20 cellular contexts compared by ENCODE assay signal in the genomic region with DNA sequence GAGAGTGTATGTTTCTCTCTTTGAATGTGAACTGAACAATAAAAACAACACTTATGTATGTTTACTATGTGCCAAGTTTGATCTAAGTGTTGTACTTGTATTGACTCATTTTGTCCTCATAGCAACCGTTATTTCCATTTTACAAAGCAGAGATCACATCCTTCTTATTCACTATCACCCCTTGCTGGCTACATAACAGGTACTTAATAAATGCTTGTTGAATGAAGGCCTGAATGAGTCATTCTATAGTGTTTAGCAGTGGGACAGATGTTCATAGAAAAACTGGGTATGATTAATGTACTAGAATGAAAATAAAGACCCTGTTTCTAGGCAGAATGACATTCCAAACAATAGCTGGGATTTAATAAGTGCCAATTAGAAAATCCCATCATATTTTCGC.
DNase-seq lines count a peak whose midpoint lies in the region; ATAC-seq and TF ChIP-seq lines count a peak whose summit lies in the region.
"Had no signal": no experiment of that assay in that cellular context is flagged by ENCODE, and none has a peak within 500 bp of the region (broad histone marks: within the 10 kb centered on the region; RNA-seq: fewer than 3 reads in every experiment).

No MANE protein-coding gene starts in this region.

- ATAC-seq in GM18505 (IDR thresholded peaks at IDR 0.05; ENCODE audit: unreplicated experiment) (no peak), GM19351 (IDR thresholded peaks at IDR 0.05; ENCODE audit: unreplicated experiment) (no peak)
- ATAC-seq: gastroesophageal sphincter had no signal

- no peak for TF ChIP-seq CTCF in astrocyte of the spinal cord (IDR thresholded peaks at IDR 0.05; ENCODE audit: low read depth, low read length)

- no peak overlapping the region for H3K4me3 ChIP-seq in astrocyte of the spinal cord (ENCODE audit: low read depth, low read length)
- H3K4me3 ChIP-seq: gastroesophageal sphincter, HAP-1, tibial artery had no signal

- in situ Hi-C loops in astrocyte of the spinal cord (cut with HindIII; ENCODE audit: low sequenced_read_pairs) = no loop called here

- no peak for TF ChIP-seq POLR2A in GM18505 (IDR thresholded peaks at IDR 0.05; ENCODE audit: borderline replicate concordance, extremely low read depth, insufficient read depth, insufficient read length)

- DNase-seq in EL (peak; percentile 17), NCI-H2227 treated with DMSO at 0.1 percent for 48 hours (lab: John Stamatoyannopoulos, UW) (peak; percentile 73), astrocyte of the spinal cord (ENCODE audit: low read depth, low spot score) (peak; percentile 42), iris pigment epithelial cell (ENCODE audit: low read depth) (peak; percentile 76), SK-N-DZ (ENCODE audit: low spot score) (no peak), cortex of kidney (lab: John Stamatoyannopoulos, UW) (no peak)
- DNase-seq: activated CD8-positive, alpha-beta memory T cell treated with anti-CD3 and anti-CD28 coated beads for 24 hours; activated naive CD4-positive, alpha-beta T cell treated with Interleukin-2 at 50 U/mL for 16 hours; activated T-cell treated with anti-CD3 and anti-CD28 coated beads, Interleukin-2, amount 50 U/mL, for 48 hours; caudate nucleus; islet precursor cell; NCI-H2081; NCI-H526 treated with DMSO at 0.1 percent for 48 hours; retina; Right ventricle myocardium superior; tibial artery had no signal

Comparison
In these comparisons a context has a peak if more than half of its experiments do, and no peak if none do; other contexts are left out.
1. DNase-seq: peak in EL (single experiment), NCI-H2227 treated with DMSO at 0.1 percent for 48 hours (single experiment), astrocyte of the spinal cord (single experiment) and iris pigment epithelial cell (single experiment); none in SK-N-DZ (single experiment) and cortex of kidney (single experiment).